Comparison of ENCODE assay signal across 8 cellular contexts in genomic region chr16:88737298-88738166, GRCh38. TPM values are rescaled to one million over a fixed set of nuclear protein-coding genes. Genes with fewer than 3 reads are reported as not detected.
DNase-seq lines count a peak whose midpoint lies in the region; ATAC-seq and TF ChIP-seq lines count a peak whose summit lies in the region.

No MANE protein-coding gene starts in this region.

- no peak overlapping the region for H3K27ac ChIP-seq in IMR-90 (ENCODE audit: insufficient read depth, low read length)

- H4K91ac ChIP-seq in IMR-90 (ENCODE audit: insufficient read depth, low read depth, low read length) = no peak overlapping the region

- H3K23ac ChIP-seq in IMR-90 (ENCODE audit: low read depth, low read length) = no peak overlapping the region

- H4K20me1 ChIP-seq in IMR-90 (ENCODE audit: insufficient read depth, low read length) = peaks cover 41% of the 10 kb centered on the region

- H3K4me2 ChIP-seq in IMR-90 (ENCODE audit: low read depth, low read length) = no peak overlapping the region

- POLR2A ChIA-PET in IMR-90 (lab: Charles Lee; ENCODE audit: unreplicated experiment) = no interaction called here

- peak; percentile 72 for TF ChIP-seq RAD21 in IMR-90 (IDR thresholded peaks at IDR 0.05; ENCODE audit: low read length)

- H2BK15ac ChIP-seq in IMR-90 (ENCODE audit: low read depth, low read length) = no peak overlapping the region

- no peak overlapping the region for H2BK20ac ChIP-seq in IMR-90 (ENCODE audit: low read depth, low read length)

- 0 out of 2 replicates have a peak overlapping the region, but pooled peaks have one; percentile 21 for H2AK5ac ChIP-seq in IMR-90 (ENCODE audit: low read depth, low read length)

- peak; percentile 56 for DNase-seq in SIG-M5 treated with dmso at 0.1 percent for 504 hours (lab: John Stamatoyannopoulos, UW; ENCODE audit: unreplicated experiment)
- no peak for DNase-seq in SIG-M5 (lab: John Stamatoyannopoulos, UW)
- DNase-seq in IMR-90 = peak; percentile 70
- DNase-seq in T-helper 9 cell = peak; percentile 68
- peak in 41 of 56 donors; percentile 1 to 68 (median 35) for DNase-seq in amygdala (lab: John Stamatoyannopoulos, UW)
- peak; percentile 31 to 45 for DNase-seq in hippocampal formation (lab: John Stamatoyannopoulos, UW)
- peak; percentile 59 for DNase-seq in stimulated activated CD4-positive, alpha-beta T cell treated with anti-CD3 and anti-CD28 coated beads, Interleukin-12 subunit alpha, Interleukin-12 subunit beta, amount 100 ng/mL, for 4 hours
- DNase-seq in OCI-M2 (lab: John Stamatoyannopoulos, UW; ENCODE audit: unreplicated experiment) = no peak

- CTCF ChIA-PET in IMR-90 (lab: Yijun Ruan, JAX) = interaction anchor here (0.6 to 1.5 kb wide), 20 partner anchors 9 to 120 kb away, joined by 3 to 5 read pairs (median 3); partner anchors contain the start of genes APRT, PIEZO1 and TRAPPC2L

- H3K4me3 ChIP-seq in IMR-90 (ENCODE audit: insufficient read depth, low read depth, low read length) = no peak overlapping the region

- no peak overlapping the region for H3K9ac ChIP-seq in IMR-90 (ENCODE audit: low read depth, low read length)

- intact Hi-C loops in IMR-90 (cut with micrococcal nuclease) = loop anchor here (1.0 kb wide), 2 partner anchors 48 to 430 kb away; partner anchors contain the start of gene PIEZO1

- peak; percentile 99 for TF ChIP-seq CTCF in IMR-90 (conservative IDR thresholded peaks at IDR 0.05; ENCODE audit: low read depth, low read length)

- no peak overlapping the region for H3K18ac ChIP-seq in IMR-90 (ENCODE audit: low read depth, low read length)

- ATAC-seq in IMR-90 (ENCODE audit: low read depth) = peak; percentile 94

- no peaks in the 10 kb centered on the region for H3K9me3 ChIP-seq in IMR-90 (ENCODE audit: control insufficient read depth, insufficient read depth, low read length)

- H4K5ac ChIP-seq in IMR-90 (ENCODE audit: low read depth, low read length) = no peak overlapping the region

- peaks cover 3 to 56% of the 10 kb centered on the region in 2 experiments; a peak in 3 of 4 replicates for H3K79me1 ChIP-seq in IMR-90 (ENCODE audit: low read depth in 1 of 2, low read length in 2 of 2)

- no peak overlapping the region for H2BK120ac ChIP-seq in IMR-90 (ENCODE audit: low read depth, low read length)

- no peaks in the 10 kb centered on the region for H3K27me3 ChIP-seq in IMR-90 (ENCODE audit: control insufficient read depth, insufficient read depth, low read length)

- H3K36me3 ChIP-seq in IMR-90 (ENCODE audit: control insufficient read depth, insufficient read depth, low read length) = peaks cover 66% of the 10 kb centered on the region

- peak overlapping the region; percentile 72 for H2AK9ac ChIP-seq in IMR-90 (replicated peaks; ENCODE audit: low read depth, low read length, poor library complexity)

- BruUV-seq in IMR-90 (replicated peaks; lab: Mats Ljungman, UMichigan) = TSS peak; percentile 62

- H2BK5ac ChIP-seq in IMR-90 (ENCODE audit: low read depth, low read length, poor library complexity, severe bottlenecking) = no peak overlapping the region

- H3K14ac ChIP-seq in IMR-90 (replicated peaks; ENCODE audit: low read depth, low read length) = no peak overlapping the region

- H3K9me1 ChIP-seq in IMR-90 (ENCODE audit: insufficient read depth, low read length) = no peaks in the 10 kb centered on the region

- in situ Hi-C loops in IMR-90 (cut with MboI; ENCODE audit: low sequenced_read_pairs) = no loop called here

- no peaks in the 10 kb centered on the region for H3K4me1 ChIP-seq in IMR-90 (ENCODE audit: control insufficient read depth, insufficient read depth, low read length)

- TF ChIP-seq POLR2A in IMR-90 (IDR thresholded peaks at IDR 0.05; ENCODE audit: low read depth, low read length) = no peak

- WGBS in IMR-90 (ENCODE audit: extremely low coverage in 2 of 2, insufficient read length in 1 of 2), 2 experiments = 44% methylated on average over 41 of the region's 54 CpGs; no CpG with 5 or more reads in 1 of the 2 experiments

- no peak overlapping the region for H4K8ac ChIP-seq in IMR-90 (ENCODE audit: low read depth in 2 of 2, low read length in 2 of 2)

- no peak overlapping the region for H3K56ac ChIP-seq in IMR-90 (ENCODE audit: extremely low read depth, insufficient read depth, low read length)

- H2AFZ ChIP-seq in IMR-90 (replicated peaks; ENCODE audit: low read length, poor library complexity) = peak overlapping the region; percentile 70

- H3K4ac ChIP-seq in IMR-90 (ENCODE audit: low read depth, low read length) = no peak overlapping the region

- dilution Hi-C loops in IMR-90 (cut with HindIII; ENCODE audit: low sequenced_read_pairs, unreplicated experiment) = no loop called here

TF ChIP-seq in IMR-90, 13 proteins besides CTCF, POLR2A, EP300 and RAD21:
- peak; percentile 84 for TF ChIP-seq SMC3 (IDR thresholded peaks at IDR 0.05; ENCODE audit: low read depth, low read length)
- no peak for TF ChIP-seq MAFK (IDR thresholded peaks at IDR 0.05; ENCODE audit: low read depth, low read length)
- TF ChIP-seq MAZ (IDR thresholded peaks at IDR 0.05; ENCODE audit: borderline replicate concordance, low read depth, low read length) = peak; percentile 69; the same call in 1 of the 2 replicates
- no peak for TF ChIP-seq RFX5 (IDR thresholded peaks at IDR 0.05; ENCODE audit: low read depth, low read length)
- TF ChIP-seq MXI1 (IDR thresholded peaks at IDR 0.05; ENCODE audit: borderline replicate concordance, low read depth, low read length) = peak; percentile 95
- TF ChIP-seq CHD1 (IDR thresholded peaks at IDR 0.05; ENCODE audit: low read depth, low read length) = no peak
- no peak for TF ChIP-seq ELK1 (IDR thresholded peaks at IDR 0.05; ENCODE audit: borderline replicate concordance, low read depth, low read length)
- TF ChIP-seq NFE2L2 (IDR thresholded peaks at IDR 0.05; ENCODE audit: low read depth, low read length) = no peak
- no peak for TF ChIP-seq RCOR1 (IDR thresholded peaks at IDR 0.05; ENCODE audit: insufficient replicate concordance, low read length)
- peak; percentile 74 for TF ChIP-seq USF2 (IDR thresholded peaks at IDR 0.05; ENCODE audit: low read depth, low read length)
- TF ChIP-seq CEBPB (IDR thresholded peaks at IDR 0.05; ENCODE audit: low read depth, low read length) = no peak
- peak; percentile 90 for TF ChIP-seq BHLHE40 (IDR thresholded peaks at IDR 0.05; ENCODE audit: low read depth, low read length)
- TF ChIP-seq FOS (IDR thresholded peaks at IDR 0.05; ENCODE audit: low read depth, low read length) = no peak

RNA-seq across cellular contexts. Expression of gene CTU2, which starts 31.2 kb away (rescaled TPM):
- 12.8 and 12.9 TPM in 2 replicates for total RNA-seq in IMR-90 (2012; rRNA removed)
- polyA plus RNA-seq in IMR-90 (2012; rRNA removed) = 18.4 and 23.4 TPM in 2 replicates
- polyA plus RNA-seq in IMR-90 (2012; cell fraction: cytosol; rRNA removed) = 16.4 and 19.7 TPM in 2 replicates
- 25.5 and 154 TPM in 2 replicates for polyA plus RNA-seq in IMR-90 (2012; cell fraction: nucleus; rRNA removed; ENCODE audit: low replicate concordance)

RNA-seq across cellular contexts. Expression of gene RNF166, which starts 31.3 kb away (rescaled TPM):
- total RNA-seq in IMR-90 (2012; rRNA removed) = 6.9 and 8.1 TPM in 2 replicates
- polyA plus RNA-seq in IMR-90 (2012; rRNA removed) = 17.4 and 24.1 TPM in 2 replicates
- 13.4 and 20.8 TPM in 2 replicates for polyA plus RNA-seq in IMR-90 (2012; cell fraction: cytosol; rRNA removed)
- 31.6 and 83.7 TPM in 2 replicates for polyA plus RNA-seq in IMR-90 (2012; cell fraction: nucleus; rRNA removed; ENCODE audit: low replicate concordance)

RNA-seq across cellular contexts. Expression of gene PIEZO1, which starts 47.5 kb away (rescaled TPM):
- 36.2 and 48.6 TPM in 2 replicates for total RNA-seq in IMR-90 (2012; rRNA removed)
- polyA plus RNA-seq in IMR-90 (2012; rRNA removed) = 372 and 392 TPM in 2 replicates
- polyA plus RNA-seq in IMR-90 (2012; cell fraction: cytosol; rRNA removed) = 218 and 326 TPM in 2 replicates
- polyA plus RNA-seq in IMR-90 (2012; cell fraction: nucleus; rRNA removed; ENCODE audit: low replicate concordance) = 957 and 2,926 TPM in 2 replicates

RNA-seq across cellular contexts. Expression of gene SNAI3, which starts 51.2 kb away (rescaled TPM):
- total RNA-seq in IMR-90 (2012; rRNA removed) = not detected in 2 replicates
- 0.21 and 0.34 TPM in 2 replicates for polyA plus RNA-seq in IMR-90 (2012; rRNA removed)
- polyA plus RNA-seq in IMR-90 (2012; cell fraction: cytosol; rRNA removed) = 0.19 and 0.21 TPM in 2 replicates
- 0.11 and 0.23 TPM in 2 replicates for polyA plus RNA-seq in IMR-90 (2012; cell fraction: nucleus; rRNA removed; ENCODE audit: low replicate concordance)

Comparison
In these comparisons a context has a peak if more than half of its experiments do, and no peak if none do; other contexts are left out.
1. DNase-seq: peak in SIG-M5 treated with dmso at 0.1 percent for 504 hours (single experiment), IMR-90 (single experiment), T-helper 9 cell (single experiment), amygdala (41 of 56), hippocampal formation (2 of 2) and stimulated activated CD4-positive, alpha-beta T cell treated with anti-CD3 and anti-CD28 coated beads, Interleukin-12 subunit alpha, Interleukin-12 subunit beta, amount 100 ng/mL, for 4 hours (single experiment); none in SIG-M5 (single experiment) and OCI-M2 (single experiment).